Comparison of ENCODE assay signal across 12 cellular contexts in genomic region chr20:41154436-41155176, GRCh38. TPM values are rescaled to one million over a fixed set of nuclear protein-coding genes. Genes with fewer than 3 reads are reported as not detected.
DNase-seq lines count a peak whose midpoint lies in the region; ATAC-seq and TF ChIP-seq lines count a peak whose summit lies in the region.
"Had no signal": no experiment of that assay in that cellular context is flagged by ENCODE, and none has a peak within 500 bp of the region (broad histone marks: within the 10 kb centered on the region; RNA-seq: fewer than 3 reads in every experiment).

No MANE protein-coding gene starts in this region.

- H3K4me1 Mint-ChIP-seq in neural crest cell = peaks cover 45% of the 10 kb centered on the region

- H3K27me3 ChIP-seq in BLaER1 = no peaks in the 10 kb centered on the region
- no peaks in the 10 kb centered on the region for H3K27me3 ChIP-seq in effector memory CD4-positive, alpha-beta T cell (replicated peaks; ENCODE audit: control insufficient read depth, insufficient read depth, low read length, poor library complexity, severe bottlenecking)
- H3K27me3 ChIP-seq: testis had no signal

- TF ChIP-seq CTCF in neural crest cell (conservative IDR thresholded peaks at IDR 0.05) = no peak

- peaks cover 100% of the 10 kb centered on the region for H4K20me1 ChIP-seq in BLaER1

- H3K4me3 ChIP-seq in BLaER1 = no peak overlapping the region
- no peak overlapping the region for H3K4me3 ChIP-seq in effector memory CD4-positive, alpha-beta T cell (ENCODE audit: insufficient read depth, low read depth, low read length, poor library complexity, severe bottlenecking)
- H3K4me3 ChIP-seq: testis had no signal

- H3K4me2 ChIP-seq in BLaER1 = peak overlapping the region; percentile 65

- no peak for ATAC-seq in GM19035 (IDR thresholded peaks at IDR 0.05; ENCODE audit: unreplicated experiment)
- ATAC-seq: left colon had no signal

- H3K27ac ChIP-seq in BLaER1 (peak overlapping the region; percentile 35; the same call in 1 of the 2 replicates), KOPT-K1 (ENCODE audit: low read depth, low read length, poor library complexity, severe bottlenecking) (peak overlapping the region; percentile 69)
- H3K27ac ChIP-seq in effector memory CD4-positive, alpha-beta T cell (ENCODE audit: insufficient read depth, low read length, poor library complexity, severe bottlenecking) = peak overlapping the region; percentile 81
- H3K27ac ChIP-seq: testis had no signal

- peaks cover 5% of the 10 kb centered on the region for H3K36me3 Mint-ChIP-seq in neural crest cell (ENCODE audit: low read depth)

- H3K27me3 Mint-ChIP-seq in neural crest cell (ENCODE audit: low read depth) = no peaks in the 10 kb centered on the region
- H3K27me3 Mint-ChIP-seq: progenitor cell of endocrine pancreas had no signal

- no peak overlapping the region for H3K9ac ChIP-seq in BLaER1

- H3K27ac Mint-ChIP-seq in neural crest cell (ENCODE audit: unreplicated experiment) = peak overlapping the region; percentile 39

- H3K9me3 ChIP-seq in BLaER1 = no peaks in the 10 kb centered on the region
- no peaks in the 10 kb centered on the region for H3K9me3 ChIP-seq in KOPT-K1 (ENCODE audit: insufficient read depth, low read length, poor library complexity, severe bottlenecking)
- H3K9me3 ChIP-seq in effector memory CD4-positive, alpha-beta T cell (ENCODE audit: control insufficient read depth, low read length) = no peaks in the 10 kb centered on the region
- H3K9me3 ChIP-seq: testis had no signal

- DNase-seq in effector memory CD4-positive, alpha-beta T cell = no peak
- DNase-seq in neural crest cell (ENCODE audit: low read depth, low spot score) = no peak
- DNase-seq in UCSD-AML1 (lab: John Stamatoyannopoulos, UW; ENCODE audit: unreplicated experiment) = no peak
- no peak for DNase-seq in hippocampal formation (lab: John Stamatoyannopoulos, UW)
- DNase-seq in NCI-H1436 treated with DMSO at 0.1 percent for 48 hours (lab: John Stamatoyannopoulos, UW) = no peak
- DNase-seq: left colon, NCI-H187, testis had no signal

- H3K9me3 Mint-ChIP-seq in neural crest cell = no peaks in the 10 kb centered on the region

- H3K4me1 ChIP-seq in BLaER1 = peaks cover 82% of the 10 kb centered on the region
- H3K4me1 ChIP-seq in effector memory CD4-positive, alpha-beta T cell (ENCODE audit: control insufficient read depth, insufficient read depth, low read length, poor library complexity, severe bottlenecking) = peaks cover 98% of the 10 kb centered on the region

- H3K4me3 Mint-ChIP-seq in neural crest cell = no peak overlapping the region

- H3K36me3 ChIP-seq in BLaER1 (peaks cover 68% of the 10 kb centered on the region), KOPT-K1 (ENCODE audit: insufficient read depth, low read length) (peaks cover 24% of the 10 kb centered on the region)
- H3K36me3 ChIP-seq in effector memory CD4-positive, alpha-beta T cell (ENCODE audit: control insufficient read depth, insufficient read depth, low read length) = peaks cover 2% of the 10 kb centered on the region

RNA-seq across cellular contexts. Expression of gene PLCG1, which starts 17.3 kb away (rescaled TPM):
- 297 and 320 TPM in 2 replicates for total RNA-seq in neural crest cell
